Comparison of ENCODE assay signal across 16 cellular contexts in the genomic region with DNA sequence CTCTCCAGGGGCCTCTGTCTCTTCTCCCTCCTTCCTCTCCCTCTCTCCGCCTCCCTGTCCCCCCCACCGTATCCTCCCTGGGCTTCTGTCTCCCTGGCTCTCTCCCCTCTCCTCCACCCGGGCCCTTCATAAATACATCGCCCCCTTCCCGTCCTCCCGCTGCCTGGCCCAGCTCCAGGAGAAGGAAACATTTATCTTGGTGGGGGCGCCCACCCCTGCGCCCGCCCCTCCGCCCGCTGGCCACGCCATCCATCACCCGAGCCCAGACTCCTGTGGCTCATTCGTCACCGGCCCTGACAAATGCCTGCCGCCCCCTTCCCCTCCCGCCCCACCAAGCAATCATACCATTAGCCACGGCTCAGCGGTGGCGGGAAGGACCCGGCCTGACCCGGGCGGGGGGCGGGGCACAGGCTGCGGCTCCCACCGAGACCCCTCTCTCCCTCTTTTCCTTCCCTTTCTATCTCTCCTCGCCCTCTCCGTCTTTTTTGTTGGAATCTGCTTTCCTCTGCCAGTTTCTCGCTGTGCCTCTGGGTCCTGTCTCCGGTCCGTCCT. TPM values are rescaled to one million over a fixed set of nuclear protein-coding genes. Genes with fewer than 3 reads are reported as not detected.
DNase-seq lines count a peak whose midpoint lies in the region; FAIRE-seq and TF ChIP-seq lines count a peak whose summit lies in the region.
"Had no signal": no experiment of that assay in that cellular context is flagged by ENCODE, and none has a peak within 500 bp of the region (broad histone marks: within the 10 kb centered on the region; RNA-seq: fewer than 3 reads in every experiment).

No MANE protein-coding gene starts in this region.

- TF ChIP-seq CTCF in GM10266 (IDR thresholded peaks at IDR 0.05; ENCODE audit: control insufficient read depth, insufficient read depth, low read depth, missing control alignments) = no peak

- H3K79me2 ChIP-seq in ACC112 (ENCODE audit: control insufficient read depth, insufficient read depth, low read length, unreplicated experiment) = peaks cover 3% of the 10 kb centered on the region

- H3K27ac ChIP-seq in ACC112 (ENCODE audit: low read depth, low read length) (no peak overlapping the region), SJCRH30 (no peak overlapping the region; the same call in 1 of the 2 replicates)
- H3K27ac ChIP-seq: C4-2B, neutrophil, SJSA1 had no signal

- H3K36me3 Mint-ChIP-seq in activated T-helper 2 cell treated with anti-CD3 and anti-CD28 coated beads, Interferon-gamma antibody, Interleukin-2, Interleukin-4, amounts not matched to agents 10 μg/mL and 5 μg/mL and 100 μg/mL, durations not matched to agents 14 hours and 24 hours and 36 hours (ENCODE audit: low read depth) = no peaks in the 10 kb centered on the region

- TF ChIP-seq POLR2A in GM12891 (IDR thresholded peaks at IDR 0.05; ENCODE audit: low read depth, low read length) = no peak

- FAIRE-seq in GM12891 (lab: Jason Lieb, UNC) = no peak
- FAIRE-seq: kidney had no signal

- intact Hi-C loops in activated T-helper 2 cell treated with anti-CD3 and anti-CD28 coated beads, Interferon-gamma antibody, Interleukin-2, Interleukin-4, amounts not matched to agents 10 μg/mL and 5 μg/mL and 100 μg/mL, durations not matched to agents 14 hours and 24 hours and 36 hours (cut with micrococcal nuclease) = loop anchor here (10.0 kb wide), 1 partner anchor 127 kb away; no protein-coding TSS in a partner anchor

- no peak overlapping the region for H3K4me3 Mint-ChIP-seq in activated T-helper 2 cell treated with anti-CD3 and anti-CD28 coated beads, Interferon-gamma antibody, Interleukin-2, Interleukin-4, amounts not matched to agents 10 μg/mL and 5 μg/mL and 100 μg/mL, durations not matched to agents 14 hours and 24 hours and 36 hours (ENCODE audit: low read depth)

- H3K36me3 ChIP-seq in ACC112 (ENCODE audit: insufficient read depth, low read length) (no peaks in the 10 kb centered on the region), H7 (replicated peaks; ENCODE audit: control insufficient read depth, insufficient read depth, low read length) (no peaks in the 10 kb centered on the region), SJCRH30 (no peaks in the 10 kb centered on the region)
- H3K36me3 ChIP-seq: neutrophil, SJSA1 had no signal

- no peaks in the 10 kb centered on the region for H3K9me3 ChIP-seq in SJCRH30 (replicated peaks)
- H3K9me3 ChIP-seq: neutrophil, SJSA1 had no signal

- H3K4me3 ChIP-seq in ACC112 (ENCODE audit: low read depth, low read length) (peak overlapping the region; percentile 3; the same call in 1 of the 2 replicates), H7 (ENCODE audit: insufficient read depth, low read depth, low read length) (peak overlapping the region; percentile 10), SJCRH30 (peak overlapping the region; percentile 38)
- H3K4me3 ChIP-seq: SJSA1 had no signal

- H3K4me1 Mint-ChIP-seq in activated T-helper 2 cell treated with anti-CD3 and anti-CD28 coated beads, Interferon-gamma antibody, Interleukin-2, Interleukin-4, amounts not matched to agents 10 μg/mL and 5 μg/mL and 100 μg/mL, durations not matched to agents 14 hours and 24 hours and 36 hours (ENCODE audit: low read depth) = peaks cover 12% of the 10 kb centered on the region

- DNase-seq in H7 (peak; percentile 86), SJCRH30 (peak; percentile 57 to 61), left kidney (ENCODE audit: low read depth, low spot score) (peak; percentile 91), cortex of kidney (lab: John Stamatoyannopoulos, UW) (no peak), GM10266 (ENCODE audit: extremely low spot score) (no peak), GM12891 (ENCODE audit: insufficient read length, low spot score) (no peak)
- no peak for DNase-seq in activated T-helper 2 cell treated with anti-CD3 and anti-CD28 coated beads, Interferon-gamma antibody, Interleukin-2, Interleukin-4, amounts not matched to agents 10 μg/mL and 5 μg/mL and 100 μg/mL, durations not matched to agents 14 hours and 24 hours and 36 hours (ENCODE audit: low spot score)
- DNase-seq: activated effector memory CD4-positive, alpha-beta T cell treated with Interleukin-2 at 50 U/mL for 16 hours; cerebellar nuclear complex; kidney; NCI-H510A treated with DMSO at 0.1 percent for 48 hours had no signal

- H3K9me3 Mint-ChIP-seq in activated T-helper 2 cell treated with anti-CD3 and anti-CD28 coated beads, Interferon-gamma antibody, Interleukin-2, Interleukin-4, amounts not matched to agents 10 μg/mL and 5 μg/mL and 100 μg/mL, durations not matched to agents 14 hours and 24 hours and 36 hours = no peaks in the 10 kb centered on the region

- no peak overlapping the region for H3K27ac Mint-ChIP-seq in activated T-helper 2 cell treated with anti-CD3 and anti-CD28 coated beads, Interferon-gamma antibody, Interleukin-2, Interleukin-4, amounts not matched to agents 10 μg/mL and 5 μg/mL and 100 μg/mL, durations not matched to agents 14 hours and 24 hours and 36 hours

- H3K27me3 ChIP-seq in ACC112 (ENCODE audit: insufficient read depth, low read length) (peaks cover 40% of the 10 kb centered on the region), H7 (ENCODE audit: control insufficient read depth, insufficient read depth, low read length) (peaks cover 70% of the 10 kb centered on the region), SJCRH30 (peaks cover 24% of the 10 kb centered on the region)

- no peaks in the 10 kb centered on the region for H3K4me1 ChIP-seq in ACC112 (ENCODE audit: control insufficient read depth, insufficient read depth, low read length, unreplicated experiment)
- H3K4me1 ChIP-seq in SJCRH30 = peaks cover 23% of the 10 kb centered on the region; the same call in 1 of the 2 replicates

- H2AFZ ChIP-seq in ACC112 (ENCODE audit: low read length, unreplicated experiment) = no peak overlapping the region

- H3K27me3 Mint-ChIP-seq in activated T-helper 2 cell treated with anti-CD3 and anti-CD28 coated beads, Interferon-gamma antibody, Interleukin-2, Interleukin-4, amounts not matched to agents 10 μg/mL and 5 μg/mL and 100 μg/mL, durations not matched to agents 14 hours and 24 hours and 36 hours (ENCODE audit: low read depth) = peaks cover 69% of the 10 kb centered on the region

TF ChIP-seq in GM12891, 5 proteins besides CTCF, POLR2A, EP300 and RAD21:
- no peak for TF ChIP-seq POU2F2 (IDR thresholded peaks at IDR 0.05; ENCODE audit: low read depth, low read length)
TF ChIP-seq in GM12891: peak in this region for 0.

RNA-seq across cellular contexts. Expression of a gene that starts 2.6 kb away (rescaled TPM):
- total RNA-seq in H7 (2014; rRNA removed; shearing (Covaris generic)) = 87.0 and 134 TPM in 2 replicates
- 15.9 and 16.2 TPM in 2 replicates for total RNA-seq in SJCRH30 (2014; rRNA removed; shearing (Covaris generic))
- total RNA-seq in activated T-helper 2 cell treated with anti-CD3 and anti-CD28 coated beads, Interferon-gamma antibody, Interleukin-2, Interleukin-4, amounts not matched to agents 10 μg/mL and 5 μg/mL and 100 μg/mL, durations not matched to agents 14 hours and 24 hours and 36 hours = 0.16 TPM in 1 of 2 replicates, not detected in the other
- polyA plus RNA-seq in GM12891 (2012; ENCODE audit: low read depth, missing spikeins) = not detected

RNA-seq across cellular contexts. Expression of a gene that starts 49.8 kb away (rescaled TPM):
- 6.7 and 10.3 TPM in 2 replicates for total RNA-seq in H7 (2014; rRNA removed; shearing (Covaris generic))
- 0.10 TPM in 1 of 2 replicates, not detected in the other for total RNA-seq in SJCRH30 (2014; rRNA removed; shearing (Covaris generic))
- not detected in 2 replicates for total RNA-seq in activated T-helper 2 cell treated with anti-CD3 and anti-CD28 coated beads, Interferon-gamma antibody, Interleukin-2, Interleukin-4, amounts not matched to agents 10 μg/mL and 5 μg/mL and 100 μg/mL, durations not matched to agents 14 hours and 24 hours and 36 hours
- polyA plus RNA-seq in GM12891 (2012; ENCODE audit: low read depth, missing spikeins) = 0.18 TPM
- total RNA-seq: SJSA1 had no signal
- polyA plus RNA-seq: fibroblast of lung had no signal

Comparison
In these comparisons a context has a peak if more than half of its experiments do, and no peak if none do; other contexts are left out.
1. DNase-seq: peak in H7 (single experiment), SJCRH30 (2 of 2) and left kidney (single experiment); none in cortex of kidney (single experiment), GM10266 (single experiment), activated T-helper 2 cell treated with anti-CD3 and anti-CD28 coated beads, Interferon-gamma antibody, Interleukin-2, Interleukin-4, amounts not matched to agents 10 μg/mL and 5 μg/mL and 100 μg/mL, durations not matched to agents 14 hours and 24 hours and 36 hours (single experiment) and GM12891 (single experiment).
2. RNA of a gene that starts 2.6 kb away (total RNA-seq): 87.0 to 134 TPM in H7 and 15.9 to 16.2 TPM in SJCRH30; 0.16 TPM in activated T-helper 2 cell treated with anti-CD3 and anti-CD28 coated beads, Interferon-gamma antibody, Interleukin-2, Interleukin-4, amounts not matched to agents 10 μg/mL and 5 μg/mL and 100 μg/mL, durations not matched to agents 14 hours and 24 hours and 36 hours; every median in the first group is over 10 times any median in the second.
3. Peak in every context shown above with its lines, with median percentiles within 50 percentile points of each other: H3K4me3 ChIP-seq.